Comparison of ENCODE assay signal across 18 cellular contexts in the genomic region with DNA sequence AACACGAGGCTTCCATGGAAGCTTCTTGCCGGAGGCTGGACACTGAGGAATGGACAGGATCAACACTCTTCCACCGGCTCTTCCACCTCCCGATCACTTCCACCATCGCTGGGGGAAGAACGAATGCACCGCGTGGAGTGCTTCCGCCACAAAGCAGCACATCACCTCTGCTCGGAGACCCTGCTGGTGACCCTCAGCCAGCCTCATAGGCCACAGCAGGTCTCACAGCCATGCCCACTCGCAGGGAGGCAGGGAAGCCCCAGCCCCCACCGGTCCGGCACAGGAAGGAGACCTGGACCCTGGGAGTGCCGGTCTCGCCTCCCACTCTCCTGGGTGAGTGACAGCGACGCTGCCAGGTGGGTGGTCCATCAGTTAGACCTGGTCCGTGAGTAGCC. TPM values are rescaled to one million over a fixed set of nuclear protein-coding genes. Genes with fewer than 3 reads are reported as not detected.
DNase-seq lines count a peak whose midpoint lies in the region; ATAC-seq and TF ChIP-seq lines count a peak whose summit lies in the region.
"Had no signal": no experiment of that assay in that cellular context is flagged by ENCODE, and none has a peak within 500 bp of the region (broad histone marks: within the 10 kb centered on the region; RNA-seq: fewer than 3 reads in every experiment).

No MANE protein-coding gene starts in this region.

- H2BK15ac ChIP-seq in H9 (ENCODE audit: low read depth, low read length): no peak overlapping the region; the same call in 1 of the 2 replicates

- H3K4me3 ChIP-seq in CD8-positive, alpha-beta memory T cell (ENCODE audit: low read length): no peak overlapping the region

- H3K4me2 ChIP-seq in H9 (ENCODE audit: insufficient read depth, insufficient read length, low read length): no peak overlapping the region

- H4K91ac ChIP-seq in H9 (ENCODE audit: insufficient read length, low read depth, low read length): no peak overlapping the region

- peak overlapping the region; percentile 66 for H3K27ac Mint-ChIP-seq in T-helper 2 cell treated with Interferon-gamma antibody and Interleukin-4, amounts not matched to agents 5 μg/mL and 100 μg/mL, for 36 hours
- H3K27ac Mint-ChIP-seq in CD8-positive, alpha-beta memory T cell: peak overlapping the region in 5 of 8 donors; percentile 25 to 73 (median 55)
- peak overlapping the region; percentile 68 for H3K27ac Mint-ChIP-seq in activated naive CD8-positive, alpha-beta T cell
- no peak overlapping the region for H3K27ac Mint-ChIP-seq in natural killer cell
- H3K27ac Mint-ChIP-seq in H9: peak overlapping the region in 1 of 3 experiments; percentile 33; a peak in 1 of 7 replicates
- H3K27ac Mint-ChIP-seq: endodermal cell had no signal

- H2BK12ac ChIP-seq in H9 (ENCODE audit: insufficient read length, low read depth, low read length): no peak overlapping the region

- H3K79me2 ChIP-seq in H9 (ENCODE audit: insufficient read depth, low read length): peaks cover 3% of the 10 kb centered on the region; the same call in 1 of the 2 replicates

- H3K23ac ChIP-seq in H9 (ENCODE audit: insufficient read length, low read depth, low read length): no peak overlapping the region

- no peak overlapping the region for H2AK5ac ChIP-seq in H9 (ENCODE audit: insufficient read length, low read length)

- H2AFZ ChIP-seq in H9 (ENCODE audit: low read length): no peak overlapping the region

- H3K4me3 Mint-ChIP-seq in T-helper 2 cell treated with Interferon-gamma antibody and Interleukin-4, amounts not matched to agents 5 μg/mL and 100 μg/mL, for 36 hours: peak overlapping the region; percentile 19
- peak overlapping the region in 6 of 7 donors; percentile 0 to 51 (median 17) for H3K4me3 Mint-ChIP-seq in CD8-positive, alpha-beta memory T cell
- H3K4me3 Mint-ChIP-seq in activated naive CD8-positive, alpha-beta T cell: peak overlapping the region; percentile 49
- H3K4me3 Mint-ChIP-seq in natural killer cell (peak overlapping the region; percentile 9), H9 (no peak overlapping the region)
- H3K4me3 Mint-ChIP-seq: endodermal cell had no signal

- H3K9me3 ChIP-seq in CD8-positive, alpha-beta memory T cell (ENCODE audit: low read length): no peaks in the 10 kb centered on the region
- H3K9me3 ChIP-seq in H9 (ENCODE audit: control insufficient read depth, low read depth, low read length): no peaks in the 10 kb centered on the region

- H3K9me3 Mint-ChIP-seq in T-helper 2 cell treated with Interferon-gamma antibody and Interleukin-4, amounts not matched to agents 5 μg/mL and 100 μg/mL, for 36 hours: no peaks in the 10 kb centered on the region
- no peaks in the 10 kb centered on the region for H3K9me3 Mint-ChIP-seq in CD8-positive, alpha-beta memory T cell
- no peaks in the 10 kb centered on the region for H3K9me3 Mint-ChIP-seq in activated naive CD8-positive, alpha-beta T cell (ENCODE audit: low read depth)
- H3K9me3 Mint-ChIP-seq in natural killer cell (no peaks in the 10 kb centered on the region), H9 (peaks cover 0 to 2% of the 10 kb centered on the region in 2 experiments; a peak in 1 of 5 replicates)
- H3K9me3 Mint-ChIP-seq: endodermal cell had no signal

- no peak overlapping the region for H3K14ac ChIP-seq in H9 (ENCODE audit: insufficient read depth, low read length)

- TF ChIP-seq CTCF in natural killer cell (IDR thresholded peaks at IDR 0.05): no peak
- no peak for TF ChIP-seq CTCF in H9 (conservative IDR thresholded peaks at IDR 0.05)
- TF ChIP-seq CTCF in GM20000 (IDR thresholded peaks at IDR 0.05; ENCODE audit: extremely low read depth, missing control alignments): no peak

- H2BK120ac ChIP-seq in H9 (ENCODE audit: low read depth, low read length, poor library complexity, severe bottlenecking): no peak overlapping the region

- H3K18ac ChIP-seq in H9 (ENCODE audit: insufficient read length, low read depth, low read length): no peak overlapping the region

- H3K36me3 Mint-ChIP-seq in T-helper 2 cell treated with Interferon-gamma antibody and Interleukin-4, amounts not matched to agents 5 μg/mL and 100 μg/mL, for 36 hours (ENCODE audit: low read depth): peaks cover 36% of the 10 kb centered on the region
- H3K36me3 Mint-ChIP-seq in CD8-positive, alpha-beta memory T cell: peaks cover 0 to 37% (median 8%) of the 10 kb centered on the region in 3 donors
- peaks cover 6% of the 10 kb centered on the region for H3K36me3 Mint-ChIP-seq in activated naive CD8-positive, alpha-beta T cell
- H3K36me3 Mint-ChIP-seq in natural killer cell (no peaks in the 10 kb centered on the region), H9 (ENCODE audit: insufficient read depth in 1 of 3, low read depth in 3 of 3) (peaks cover 14 to 29% (median 25%) of the 10 kb centered on the region in 3 experiments)

- H3K27me3 ChIP-seq in CD8-positive, alpha-beta memory T cell (ENCODE audit: insufficient read depth, low read length, poor library complexity, severe bottlenecking): no peaks in the 10 kb centered on the region
- H3K27me3 ChIP-seq in H9 (ENCODE audit: insufficient read depth, low read length): no peaks in the 10 kb centered on the region

- peaks cover 6% of the 10 kb centered on the region for H3K79me1 ChIP-seq in H9 (ENCODE audit: insufficient read depth, low read depth, low read length, poor library complexity, severe bottlenecking)

- no peak overlapping the region for H4K5ac ChIP-seq in H9 (ENCODE audit: insufficient read length, low read depth, low read length)

- H3K36me3 ChIP-seq in CD8-positive, alpha-beta memory T cell (ENCODE audit: insufficient read depth, low read length): peaks cover 8% of the 10 kb centered on the region

- no peaks in the 10 kb centered on the region for H4K20me1 ChIP-seq in H9 (ENCODE audit: control insufficient read depth, insufficient read depth, insufficient read length)

- H3K4me1 ChIP-seq in CD8-positive, alpha-beta memory T cell (ENCODE audit: insufficient read depth, low read length): peaks cover 42% of the 10 kb centered on the region
- H3K4me1 ChIP-seq in H9 (ENCODE audit: insufficient read depth, low read length): 0 out of 2 replicates have a peak, but pooled peaks cover 3% of the 10 kb centered on the region

- no peak for ATAC-seq in natural killer cell
- ATAC-seq: stimulated activated naive CD8-positive, alpha-beta T cell treated with anti-CD3 and anti-CD28 coated beads, Interleukin-15, Interleukin-2, amounts not matched to agents 100 U/mL and 50 U/mL, for 24 hours had no signal

- POLR2A ChIA-PET in CD8-positive, alpha-beta memory T cell (lab: Charles Lee): no interaction called here

- H3K23me2 ChIP-seq in H9 (ENCODE audit: insufficient read length, low read depth, low read length, poor library complexity, severe bottlenecking): peaks cover 4% of the 10 kb centered on the region

- no peak overlapping the region for H3T11ph ChIP-seq in H9 (ENCODE audit: low read length)

- H3K27me3 Mint-ChIP-seq in T-helper 2 cell treated with Interferon-gamma antibody and Interleukin-4, amounts not matched to agents 5 μg/mL and 100 μg/mL, for 36 hours (ENCODE audit: low read depth): no peaks in the 10 kb centered on the region
- peaks cover 0 to 2% of the 10 kb centered on the region in 2 donors for H3K27me3 Mint-ChIP-seq in CD8-positive, alpha-beta memory T cell
- no peaks in the 10 kb centered on the region for H3K27me3 Mint-ChIP-seq in activated naive CD8-positive, alpha-beta T cell
- no peaks in the 10 kb centered on the region for H3K27me3 Mint-ChIP-seq in natural killer cell (ENCODE audit: low read depth in 2 of 2)
- no peaks in the 10 kb centered on the region for H3K27me3 Mint-ChIP-seq in H9 (ENCODE audit: low read depth)

- H3K27ac ChIP-seq in CD8-positive, alpha-beta memory T cell (ENCODE audit: low read depth, low read length): no peak overlapping the region
- H3K27ac ChIP-seq in H9 (ENCODE audit: insufficient read length, low read depth, low read length): no peak overlapping the region

- no peak overlapping the region for H3K4ac ChIP-seq in H9 (ENCODE audit: low read depth, low read length)

- H2BK20ac ChIP-seq in H9 (ENCODE audit: low read depth, low read length, poor library complexity, severe bottlenecking): no peak overlapping the region

- no peak overlapping the region for H4K8ac ChIP-seq in H9 (replicated peaks; ENCODE audit: insufficient read length, low read depth, low read length)

- no peak overlapping the region for H3K56ac ChIP-seq in H9 (ENCODE audit: insufficient read length, low read depth, low read length)

- intact Hi-C loops in natural killer cell (cut with micrococcal nuclease): no loop called here

- no peak overlapping the region for H3K9ac ChIP-seq in H9 (ENCODE audit: extremely low read depth, insufficient read length, low read length)

- DNase-seq in T-helper 2 cell treated with Interferon-gamma antibody and Interleukin-4, amounts not matched to agents 5 μg/mL and 100 μg/mL, for 36 hours (ENCODE audit: low spot score): no peak
- no peak for DNase-seq in T-helper 2 cell
- DNase-seq in CD8-positive, alpha-beta memory T cell: peak in 1 of 5 donors; percentile 39
- DNase-seq in natural killer cell: no peak
- no peak for DNase-seq in HuH-7 (ENCODE audit: low spot score)
- no peak for DNase-seq in H9
- DNase-seq in GM20000 (ENCODE audit: low spot score): no peak
- DNase-seq: 8988T; activated CD4-positive, alpha-beta T cell treated with anti-CD3 and anti-CD28 coated beads for 1 hour; activated T-cell treated with anti-CD3 and anti-CD28 coated beads, Interleukin-2, amount 50 U/mL, for 48 hours; endodermal cell; hypothalamus; kidney glomerular epithelial cell; NCI-H1436; NCI-H2227 treated with DMSO at 0.1 percent for 48 hours; NK-92 treated with Interleukin-12 subunit alpha and Interleukin-12 subunit beta, amount 100 ng/mL, for 24 hours; stimulated activated naive CD8-positive, alpha-beta T cell treated with anti-CD3 and anti-CD28 coated beads, Interleukin-15, Interleukin-2, amounts not matched to agents 100 U/mL and 50 U/mL, for 24 hours had no signal

- H2BK5ac ChIP-seq in H9 (ENCODE audit: insufficient read length, low read length): no peak overlapping the region

- WGBS in H9 (ENCODE audit: extremely low coverage, insufficient read length, low lambda C conversion rate): no CpG with 5 or more reads among the region's 18 CpGs

- peaks cover 48% of the 10 kb centered on the region for H3K4me1 Mint-ChIP-seq in T-helper 2 cell treated with Interferon-gamma antibody and Interleukin-4, amounts not matched to agents 5 μg/mL and 100 μg/mL, for 36 hours (ENCODE audit: low read depth)
- peaks cover 43 to 85% (median 75%) of the 10 kb centered on the region in 3 donors for H3K4me1 Mint-ChIP-seq in CD8-positive, alpha-beta memory T cell
- peaks cover 76% of the 10 kb centered on the region for H3K4me1 Mint-ChIP-seq in activated naive CD8-positive, alpha-beta T cell (ENCODE audit: low read depth)
- peaks cover 27 to 43% of the 10 kb centered on the region in 2 donors for H3K4me1 Mint-ChIP-seq in natural killer cell
- peaks cover 16 to 20% of the 10 kb centered on the region in 2 experiments for H3K4me1 Mint-ChIP-seq in H9

- CTCF ChIA-PET in CD8-positive, alpha-beta memory T cell (lab: Charles Lee): no interaction called here

RNA-seq across cellular contexts. Expression of a gene that starts 4.7 kb away (rescaled TPM):
- total RNA-seq in CD8-positive, alpha-beta memory T cell: 10 to 100 TPM; 95.4 to 97.3 TPM
- 80.1 TPM for polyA plus RNA-seq in CD8-positive, alpha-beta memory T cell
- 10 to 100 TPM; 14.1 to 21.2 (median 17.1) TPM for total RNA-seq in natural killer cell
- 67.3 and 68.9 TPM in 2 replicates for total RNA-seq in H9 (2021)

RNA-seq across cellular contexts. Expression of a gene that starts 6.3 kb away (rescaled TPM):
- total RNA-seq in CD8-positive, alpha-beta memory T cell: 10 to 100 TPM; 43.4 to 44.2 TPM
- polyA plus RNA-seq in CD8-positive, alpha-beta memory T cell: 83.7 TPM
- total RNA-seq in natural killer cell (10 to 100 TPM; 19.2 to 25.9 (median 22.5) TPM), H9 (2021) (62.5 and 63.7 TPM in 2 replicates)

Comparison
In these comparisons a context has a peak if more than half of its experiments do, and no peak if none do; other contexts are left out.
1. H3K27ac Mint-ChIP-seq: peak in T-helper 2 cell treated with Interferon-gamma antibody and Interleukin-4, amounts not matched to agents 5 μg/mL and 100 μg/mL, for 36 hours (single experiment), CD8-positive, alpha-beta memory T cell (5 of 8) and activated naive CD8-positive, alpha-beta T cell (single experiment); none in natural killer cell (0 of 2).
2. H3K4me3 Mint-ChIP-seq: peak in T-helper 2 cell treated with Interferon-gamma antibody and Interleukin-4, amounts not matched to agents 5 μg/mL and 100 μg/mL, for 36 hours (single experiment), CD8-positive, alpha-beta memory T cell (6 of 7), activated naive CD8-positive, alpha-beta T cell (single experiment) and natural killer cell (single experiment); none in H9 (0 of 2).